In genomic region chr22:44777364-44777756, GRCh38 we compare ENCODE assay signal across 15 cellular contexts.
"Had no signal": no experiment of that assay in that cellular context is flagged by ENCODE, and none has a peak within 500 bp of the region (broad histone marks: within the 10 kb centered on the region; RNA-seq: fewer than 3 reads in every experiment).

No MANE protein-coding gene starts in this region.

- H3K4me3 ChIP-seq: dorsolateral prefrontal cortex, lung, pancreas had no signal

- H3K9me3 ChIP-seq: pancreas had no signal

- H3K27ac ChIP-seq: dorsolateral prefrontal cortex, pancreas had no signal

- ATAC-seq: activated CD8-positive, alpha-beta memory T cell treated with anti-CD3 and anti-CD28 coated beads, Interleukin-2, amount 10 ng/mL, durations not matched to agents 7 days and 5 days; activated T-helper 17 cell treated with anti-CD3 and anti-CD28 coated beads, Interleukin-2, amount 50 U/mL, for 72 hours; left cardiac atrium; sciatic nerve had no signal

- H3K4me1 ChIP-seq: pancreas had no signal

- H3K36me3 ChIP-seq: pancreas had no signal

- H3K27me3 ChIP-seq: pancreas had no signal

- DNase-seq: activated B cell treated with CpG ODN at 0.5 μM for 24 hours; activated CD4-positive, alpha-beta memory T cell treated with anti-CD3 and anti-CD28 coated beads, Interleukin-2, amount 10 ng/mL, durations not matched to agents 7 days and 5 days; activated CD4-positive, alpha-beta T cell treated with anti-CD3 and anti-CD28 coated beads for 4 hours; activated CD8-positive, alpha-beta memory T cell treated with anti-CD3 and anti-CD28 coated beads, Interleukin-2, amount 10 ng/mL, durations not matched to agents 7 days and 5 days; activated naive CD4-positive, alpha-beta T cell treated with anti-CD3 and anti-CD28 coated beads for 36 hours; caudate nucleus; dorsolateral prefrontal cortex; left cardiac atrium; naive B cell; pancreas; stimulated activated CD8-positive, alpha-beta memory T cell treated with anti-CD3 and anti-CD28 coated beads, Interleukin-4, amount 100 ng/mL, for 48 hours; stimulated activated naive CD4-positive, alpha-beta T cell had no signal
